Comparison of ENCODE assay signal across 14 cellular contexts in the genomic region with DNA sequence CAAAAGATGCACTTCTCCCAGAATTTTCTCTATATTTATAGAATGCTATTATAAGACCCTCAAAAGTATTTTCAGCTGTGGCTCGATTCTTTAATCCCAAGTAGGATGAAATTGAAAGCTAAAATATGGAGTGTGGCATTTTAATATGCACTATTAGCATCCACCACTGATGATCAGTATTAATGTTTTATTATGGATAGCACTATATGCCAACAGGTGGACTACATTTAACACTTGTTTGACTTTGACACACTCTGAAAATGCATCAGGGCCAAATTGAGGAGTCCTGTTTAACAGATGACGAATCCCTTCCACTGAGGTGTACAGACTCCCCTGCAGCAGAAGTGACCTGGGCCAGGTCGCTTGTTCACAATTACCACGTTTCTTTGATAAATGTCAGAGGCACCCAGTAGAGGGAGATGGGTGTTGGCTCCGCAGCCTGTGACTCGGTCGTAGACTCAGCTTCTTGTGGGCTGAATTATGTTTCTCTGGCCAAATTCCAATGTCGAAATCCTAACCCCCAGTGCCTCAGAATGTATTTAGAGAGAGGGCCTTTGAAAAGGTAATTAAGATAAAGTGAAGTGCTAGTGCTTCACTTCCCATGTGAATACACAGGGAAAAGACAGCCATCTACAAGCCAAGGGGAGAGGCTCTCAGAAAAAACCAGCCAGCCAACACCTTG. TPM values are rescaled to one million over a fixed set of nuclear protein-coding genes. Genes with fewer than 3 reads are reported as not detected.
DNase-seq lines count a peak whose midpoint lies in the region; ATAC-seq and TF ChIP-seq lines count a peak whose summit lies in the region.
"Had no signal": no experiment of that assay in that cellular context is flagged by ENCODE, and none has a peak within 500 bp of the region (broad histone marks: within the 10 kb centered on the region; RNA-seq: fewer than 3 reads in every experiment).

No MANE protein-coding gene starts in this region.

- no peak for ATAC-seq in GM18520 (IDR thresholded peaks at IDR 0.05; ENCODE audit: unreplicated experiment)
- ATAC-seq: activated CD8-positive, alpha-beta memory T cell treated with anti-CD3 and anti-CD28 coated beads, Interleukin-2, amount 10 ng/mL, durations not matched to agents 7 days and 5 days had no signal

- peak; percentile 15; the same call in 1 of the 2 replicates for TF ChIP-seq CTCF in A673 (conservative IDR thresholded peaks at IDR 0.05; ENCODE audit: low read depth, low read length)

- H3K36me3 ChIP-seq in A673 (ENCODE audit: insufficient read depth, low read length, poor library complexity, severe bottlenecking) = no peaks in the 10 kb centered on the region
- H3K36me3 ChIP-seq: stomach had no signal

- peak; percentile 41 for DNase-seq in A673 (ENCODE audit: low spot score)
- DNase-seq in HT1080 (ENCODE audit: low read depth) = peak; percentile 17
- peak; percentile 48 for DNase-seq in SW480 (ENCODE audit: low spot score)
- DNase-seq in iris pigment epithelial cell (ENCODE audit: low read depth) = peak; percentile 16
- no peak for DNase-seq in superior temporal gyrus (ENCODE audit: extremely low spot score)
- DNase-seq in GM19238 (ENCODE audit: insufficient read length, low spot score) = no peak
- DNase-seq in activated CD8-positive, alpha-beta memory T cell treated with anti-CD3 and anti-CD28 coated beads, Interleukin-2, amount 50 U/mL, for 4 hours = no peak
- DNase-seq: activated CD8-positive, alpha-beta memory T cell treated with anti-CD3 and anti-CD28 coated beads, Interleukin-2, amount 10 ng/mL, durations not matched to agents 7 days and 5 days; amniotic stem cell; KBM-7; stimulated activated CD4-positive, alpha-beta T cell treated with anti-CD3 and anti-CD28 coated beads, Interleukin-2, amount 100 ng/mL, for 24 hours; stomach had no signal

- peaks cover 10% of the 10 kb centered on the region for H3K4me1 ChIP-seq in A673 (ENCODE audit: insufficient read depth, low read length, poor library complexity, severe bottlenecking)

- POLR2A ChIA-PET in A673 (lab: Charles Lee; ENCODE audit: low non-redundant PET) = no interaction called here

- no peaks in the 10 kb centered on the region for H3K27me3 ChIP-seq in A673 (replicated peaks; ENCODE audit: insufficient read depth, low read depth, low read length, poor library complexity)
- H3K27me3 ChIP-seq: stomach had no signal

- CTCF ChIA-PET in A673 (lab: Charles Lee) = no interaction called here

- BruUV-seq in A673 (replicated peaks; lab: Mats Ljungman, UMichigan) = no TSS peak

- H3K4me3 ChIP-seq in A673 (ENCODE audit: low read depth, low read length, poor library complexity, severe bottlenecking) = no peak overlapping the region
- H3K4me3 ChIP-seq: stomach had no signal

- no peaks in the 10 kb centered on the region for H3K9me3 ChIP-seq in A673 (ENCODE audit: low read depth, low read length, poor library complexity, severe bottlenecking)
- H3K9me3 ChIP-seq: stomach had no signal

- no peak overlapping the region for H3K27ac ChIP-seq in A673 (ENCODE audit: low read depth, low read length, poor library complexity, severe bottlenecking)

- intact Hi-C loops in A673 (cut with micrococcal nuclease; ENCODE audit: unreplicated experiment) = no loop called here

RNA-seq across cellular contexts. Expression of a gene that starts 48.1 kb away (rescaled TPM):
- 0.17 and 0.21 TPM in 2 replicates for total RNA-seq in A673 (2021)
- total RNA-seq in HT1080 (2014; rRNA removed; shearing (Covaris generic)) = not detected in 2 replicates
- polyA plus RNA-seq in HT1080 (2015; cell fraction: cytosol; rRNA removed) = not detected in 2 replicates
- not detected in 2 replicates for polyA plus RNA-seq in HT1080 (2015; cell fraction: nucleus; rRNA removed)
- total RNA-seq: activated CD8-positive, alpha-beta memory T cell treated with anti-CD3 and anti-CD28 coated beads, Interleukin-2, amount 10 ng/mL, durations not matched to agents 7 days and 5 days; T-helper 2 cell treated with Interferon-gamma antibody and Interleukin-4, amounts not matched to agents 100 ng/mL and 5 ng/mL, for 36 hours had no signal

Comparison
In these comparisons a context has a peak if more than half of its experiments do, and no peak if none do; other contexts are left out.
1. DNase-seq: peak in A673 (single experiment), HT1080 (single experiment), SW480 (single experiment) and iris pigment epithelial cell (single experiment); none in superior temporal gyrus (single experiment), GM19238 (single experiment) and activated CD8-positive, alpha-beta memory T cell treated with anti-CD3 and anti-CD28 coated beads, Interleukin-2, amount 50 U/mL, for 4 hours (single experiment).